In the genomic region with DNA sequence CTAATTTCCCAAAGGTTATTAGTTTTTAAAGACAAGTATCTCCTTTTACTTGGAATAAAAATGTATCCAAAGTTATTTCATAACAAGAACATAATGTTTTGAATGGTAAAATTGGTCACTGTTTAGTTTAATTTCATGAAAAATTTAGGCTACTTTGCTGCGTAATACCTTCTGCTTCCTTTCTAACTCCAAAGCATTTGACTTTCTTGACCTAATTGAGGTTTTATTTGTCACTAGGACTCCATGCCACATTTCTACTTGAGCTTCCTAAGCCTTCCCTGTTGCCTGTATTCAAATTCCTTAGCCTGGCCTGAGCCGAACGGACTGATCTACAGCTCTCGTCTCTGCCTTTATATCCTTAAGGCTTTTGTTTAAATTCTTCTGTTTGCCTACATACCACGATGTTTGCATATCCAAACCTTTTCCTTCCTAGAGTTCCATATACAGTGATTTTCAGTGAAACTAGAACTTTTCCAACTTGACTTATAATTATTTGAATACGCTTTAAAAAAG, we compare ENCODE assay signal across 25 cellular contexts. TPM values are rescaled to one million over a fixed set of nuclear protein-coding genes. Genes with fewer than 3 reads are reported as not detected.
DNase-seq lines count a peak whose midpoint lies in the region; ATAC-seq and TF ChIP-seq lines count a peak whose summit lies in the region.
"Had no signal": no experiment of that assay in that cellular context is flagged by ENCODE, and none has a peak within 500 bp of the region (broad histone marks: within the 10 kb centered on the region; RNA-seq: fewer than 3 reads in every experiment).

No MANE protein-coding gene starts in this region.

- no peak overlapping the region for H2AK5ac ChIP-seq in mesendoderm (ENCODE audit: low read length)

- no peak overlapping the region for H2AFZ ChIP-seq in smooth muscle cell (ENCODE audit: low read depth)

- no peak overlapping the region for H4K8ac ChIP-seq in mesendoderm (ENCODE audit: low read depth, low read length)

- H4K20me1 ChIP-seq in smooth muscle cell (ENCODE audit: low read depth), result no peaks in the 10 kb centered on the region

- WGBS in mesendoderm (ENCODE audit: extremely low coverage, insufficient coverage, low lambda C conversion rate), result no CpG with 5 or more reads among the region's 6 CpGs
- 50% methylated on average over 6 of the region's 6 CpGs for WGBS in smooth muscle cell (ENCODE audit: low lambda C conversion rate)

- H3K9me3 ChIP-seq in smooth muscle cell (replicated peaks; ENCODE audit: low read depth), result no peaks in the 10 kb centered on the region
- H3K9me3 ChIP-seq: heart left ventricle had no signal

- H3K9me3 Mint-ChIP-seq in WTC11, result no peaks in the 10 kb centered on the region
- H3K9me3 Mint-ChIP-seq: activated naive CD4-positive, alpha-beta T cell treated with anti-CD3 and anti-CD28 coated beads, Interleukin-2, amount 50 U/mL, for 24 hours; central memory CD8-positive, alpha-beta T cell; naive thymus-derived CD4-positive, alpha-beta T cell; stimulated activated naive CD8-positive, alpha-beta T cell treated with anti-CD3 and anti-CD28 coated beads, Interleukin-15, amount 100 ng/mL, for 72 hours had no signal

- H3K4me2 ChIP-seq in mesendoderm (ENCODE audit: low read length), result no peak overlapping the region
- peak overlapping the region; percentile 38 for H3K4me2 ChIP-seq in smooth muscle cell

- H3K27me3 ChIP-seq in mesendoderm (ENCODE audit: insufficient read depth, low read length, poor library complexity) (no peaks in the 10 kb centered on the region), smooth muscle cell (ENCODE audit: low read depth) (no peaks in the 10 kb centered on the region)
- H3K27me3 ChIP-seq: heart left ventricle had no signal

- peaks cover 9% of the 10 kb centered on the region for H3K4me1 Mint-ChIP-seq in WTC11
- H3K4me1 Mint-ChIP-seq: activated naive CD4-positive, alpha-beta T cell treated with anti-CD3 and anti-CD28 coated beads, Interleukin-2, amount 50 U/mL, for 24 hours; central memory CD8-positive, alpha-beta T cell; naive thymus-derived CD4-positive, alpha-beta T cell; stimulated activated naive CD8-positive, alpha-beta T cell treated with anti-CD3 and anti-CD28 coated beads, Interleukin-15, amount 100 ng/mL, for 72 hours had no signal

- H3K9ac ChIP-seq in mesendoderm (ENCODE audit: low read length) (no peak overlapping the region), smooth muscle cell (ENCODE audit: low read depth) (peak overlapping the region; percentile 68)

- no peak overlapping the region for H3K18ac ChIP-seq in mesendoderm (ENCODE audit: low read length)

- H3K36me3 Mint-ChIP-seq in WTC11, result peaks cover 30% of the 10 kb centered on the region
- H3K36me3 Mint-ChIP-seq: activated naive CD4-positive, alpha-beta T cell treated with anti-CD3 and anti-CD28 coated beads, Interleukin-2, amount 50 U/mL, for 24 hours; naive thymus-derived CD4-positive, alpha-beta T cell had no signal

- H3K79me1 ChIP-seq in mesendoderm (ENCODE audit: low read length), result no peaks in the 10 kb centered on the region

- peaks cover 1% of the 10 kb centered on the region for H3K36me3 ChIP-seq in mesendoderm (ENCODE audit: control insufficient read depth, insufficient read depth, low read length)
- peaks cover 8% of the 10 kb centered on the region for H3K36me3 ChIP-seq in smooth muscle cell (ENCODE audit: low read depth)

- no peak overlapping the region for H3K4me3 Mint-ChIP-seq in WTC11
- H3K4me3 Mint-ChIP-seq: activated naive CD4-positive, alpha-beta T cell treated with anti-CD3 and anti-CD28 coated beads, Interleukin-2, amount 50 U/mL, for 24 hours; B cell; central memory CD8-positive, alpha-beta T cell; naive thymus-derived CD4-positive, alpha-beta T cell; stimulated activated naive CD8-positive, alpha-beta T cell treated with anti-CD3 and anti-CD28 coated beads, Interleukin-15, amount 100 ng/mL, for 72 hours had no signal

- H3K56ac ChIP-seq in mesendoderm (ENCODE audit: low read length), result no peak overlapping the region

- H3K4me1 ChIP-seq in mesendoderm (ENCODE audit: control insufficient read depth, low read depth, low read length) (peaks cover 5% of the 10 kb centered on the region), smooth muscle cell (ENCODE audit: low read depth) (no peaks in the 10 kb centered on the region)

- H3K4me3 ChIP-seq in mesendoderm (ENCODE audit: low read length) (no peak overlapping the region), smooth muscle cell (no peak overlapping the region)
- H3K4me3 ChIP-seq: heart left ventricle, SK-N-MC had no signal

- H2BK120ac ChIP-seq in mesendoderm (ENCODE audit: low read depth, low read length), result no peak overlapping the region

- ATAC-seq in WTC11, result no peak
- ATAC-seq in GM18907 (IDR thresholded peaks at IDR 0.05; ENCODE audit: unreplicated experiment), result no peak
- ATAC-seq: heart left ventricle; naive thymus-derived CD4-positive, alpha-beta T cell; right cardiac atrium; stimulated activated naive CD8-positive, alpha-beta T cell treated with anti-CD3 and anti-CD28 coated beads, Interleukin-15, amount 100 ng/mL, for 72 hours had no signal

- H3K4ac ChIP-seq in mesendoderm (ENCODE audit: low read depth, low read length), result no peak overlapping the region

- H3K23ac ChIP-seq in mesendoderm (ENCODE audit: low read length), result no peak overlapping the region

- H2BK5ac ChIP-seq in mesendoderm (ENCODE audit: low read length), result no peak overlapping the region

- H3K79me2 ChIP-seq in mesendoderm (ENCODE audit: control insufficient read depth, insufficient read depth, low read length) (no peaks in the 10 kb centered on the region), smooth muscle cell (ENCODE audit: low read depth) (no peaks in the 10 kb centered on the region)

- POLR2A ChIA-PET in WTC11 (lab: Charles Lee), result interaction anchor here (0.5 to 0.7 kb wide), 2 partner anchors 133 to 324 kb away, joined by 3 to 5 read pairs; no protein-coding TSS in a partner anchor

- no peak overlapping the region for H2BK15ac ChIP-seq in mesendoderm (replicated peaks; ENCODE audit: low read depth)

- H3K27me3 Mint-ChIP-seq in WTC11 (ENCODE audit: low read depth), result no peaks in the 10 kb centered on the region
- H3K27me3 Mint-ChIP-seq: activated naive CD4-positive, alpha-beta T cell treated with anti-CD3 and anti-CD28 coated beads, Interleukin-2, amount 50 U/mL, for 24 hours; B cell; central memory CD8-positive, alpha-beta T cell; naive thymus-derived CD4-positive, alpha-beta T cell; stimulated activated naive CD8-positive, alpha-beta T cell treated with anti-CD3 and anti-CD28 coated beads, Interleukin-15, amount 100 ng/mL, for 72 hours had no signal

- no peaks in the 10 kb centered on the region for H3F3A ChIP-seq in smooth muscle cell (ENCODE audit: low read depth)

- DNase-seq in ELF-1 (ENCODE audit: low read depth, low spot score), result peak; percentile 31
- no peak for DNase-seq in WTC11 (ENCODE audit: low spot score)
- DNase-seq in mesendoderm, result peak; percentile 8
- DNase-seq in smooth muscle cell (lab: John Stamatoyannopoulos, UW; ENCODE audit: unreplicated experiment), result no peak
- no peak for DNase-seq in stimulated activated naive CD4-positive, alpha-beta T cell (lab: John Stamatoyannopoulos, UW)
- DNase-seq in SW480 (ENCODE audit: low spot score), result no peak
- DNase-seq in activated naive CD4-positive, alpha-beta T cell treated with Interleukin-2 at 50 U/mL for 16 hours, result no peak
- DNase-seq: activated CD4-positive, alpha-beta T cell treated with anti-CD3 and anti-CD28 coated beads, Interleukin-2, amount 50 U/mL, for 1 hour; DMS53; H7; heart left ventricle; kidney glomerular epithelial cell; naive thymus-derived CD4-positive, alpha-beta T cell; NCI-H1092; NCI-H187; NCI-H748 treated with DMSO at 0.1 percent for 48 hours; right cardiac atrium; stimulated activated naive CD8-positive, alpha-beta T cell treated with anti-CD3 and anti-CD28 coated beads, Interleukin-15, amount 100 ng/mL, for 72 hours; T-helper 9 cell had no signal

- H3K27ac ChIP-seq in mesendoderm (ENCODE audit: low read depth, low read length) (no peak overlapping the region), smooth muscle cell (ENCODE audit: low read depth) (peak overlapping the region; percentile 92)
- H3K27ac ChIP-seq: RWPE1, SK-N-MC had no signal

- TF ChIP-seq CTCF in WTC11 (IDR thresholded peaks at IDR 0.05) (no peak), smooth muscle cell (IDR thresholded peaks at IDR 0.05; ENCODE audit: borderline replicate concordance, insufficient read depth, poor library complexity, severe bottlenecking) (no peak)

- H4K5ac ChIP-seq in mesendoderm (ENCODE audit: low read length), result no peak overlapping the region

- CTCF ChIA-PET in WTC11 (lab: Charles Lee), result interaction anchor here (0.5 to 2.3 kb wide), 4 partner anchors 73 to 228 kb away, joined by 3 to 5 read pairs (median 4); no protein-coding TSS in a partner anchor

- H3K27ac Mint-ChIP-seq in WTC11, result peak overlapping the region; percentile 21; the same call in 1 of the 2 replicates
- H3K27ac Mint-ChIP-seq: activated naive CD4-positive, alpha-beta T cell treated with anti-CD3 and anti-CD28 coated beads, Interleukin-2, amount 50 U/mL, for 24 hours; B cell; naive thymus-derived CD4-positive, alpha-beta T cell; stimulated activated naive CD8-positive, alpha-beta T cell treated with anti-CD3 and anti-CD28 coated beads, Interleukin-15, amount 100 ng/mL, for 72 hours had no signal

TF ChIP-seq in WTC11, 78 proteins besides CTCF, POLR2A, EP300 and RAD21 (continues in another document):
- no peak for TF ChIP-seq NR2C2 (CRISPR knock-in tag; IDR thresholded peaks at IDR 0.05)
- TF ChIP-seq, protein P1, sequence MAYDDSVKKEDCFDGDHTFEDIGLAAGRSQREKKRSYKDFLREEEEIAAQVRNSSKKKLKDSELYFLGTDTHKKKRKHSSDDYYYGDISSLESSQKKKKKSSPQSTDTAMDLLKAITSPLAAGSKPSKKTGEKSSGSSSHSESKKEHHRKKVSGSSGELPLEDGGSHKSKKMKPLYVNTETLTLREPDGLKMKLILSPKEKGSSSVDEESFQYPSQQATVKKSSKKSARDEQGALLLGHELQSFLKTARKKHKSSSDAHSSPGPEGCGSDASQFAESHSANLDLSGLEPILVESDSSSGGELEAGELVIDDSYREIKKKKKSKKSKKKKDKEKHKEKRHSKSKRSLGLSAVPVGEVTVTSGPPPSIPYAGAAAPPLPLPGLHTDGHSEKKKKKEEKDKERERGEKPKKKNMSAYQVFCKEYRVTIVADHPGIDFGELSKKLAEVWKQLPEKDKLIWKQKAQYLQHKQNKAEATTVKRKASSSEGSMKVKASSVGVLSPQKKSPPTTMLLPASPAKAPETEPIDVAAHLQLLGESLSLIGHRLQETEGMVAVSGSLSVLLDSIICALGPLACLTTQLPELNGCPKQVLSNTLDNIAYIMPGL (CRISPR knock-in tag; IDR thresholded peaks at IDR 0.05), result no peak

RNA-seq across cellular contexts. Expression of a gene that starts 25.1 kb away (rescaled TPM):
- 34.5 to 37.5 TPM (median 34.9 TPM) in 3 replicates for total RNA-seq in WTC11 (2021)
- polyA plus RNA-seq in mesendoderm (2013, experiment 1 of 2), result 19.5 TPM
- 20.4 TPM for polyA plus RNA-seq in mesendoderm (2013, experiment 2 of 2)
- 34.7 and 38.6 TPM in 2 replicates for total RNA-seq in smooth muscle cell
- polyA plus RNA-seq in smooth muscle cell, result 42.9 and 51.0 TPM in 2 replicates

Comparison
In these comparisons a context has a peak if more than half of its experiments do, and no peak if none do; other contexts are left out.
1. DNase-seq: peak in ELF-1 (single experiment) and mesendoderm (single experiment); none in WTC11 (single experiment), smooth muscle cell (single experiment), stimulated activated naive CD4-positive, alpha-beta T cell (0 of 6), SW480 (single experiment) and activated naive CD4-positive, alpha-beta T cell treated with Interleukin-2 at 50 U/mL for 16 hours (single experiment).